In genomic region chr14:45085004-45085403, GRCh38 we compare ENCODE assay signal across 8 cellular contexts. TPM values are rescaled to one million over a fixed set of nuclear protein-coding genes. Genes with fewer than 3 reads are reported as not detected.
DNase-seq lines count a peak whose midpoint lies in the region; ATAC-seq lines count a peak whose summit lies in the region.

No MANE protein-coding gene starts in this region.

- DNase-seq in NCI-H524 treated with DMSO at 0.1 percent for 48 hours (lab: John Stamatoyannopoulos, UW) (peak; percentile 28), dermis blood vessel endothelial cell (peak; percentile 28), naive B cell (no peak), NCI-H82 (lab: John Stamatoyannopoulos, UW) (no peak), NCI-H1417 (lab: John Stamatoyannopoulos, UW) (no peak)

- H3K4me3 ChIP-seq in GM08714 (ENCODE audit: low read length): peak overlapping the region; percentile 95

- H3K4me3 Mint-ChIP-seq in naive B cell: peak overlapping the region; percentile 92 to 98 (median 96)

- ATAC-seq in naive B cell (ENCODE audit: low read depth in 2 of 2) (no peak), GM18867 (IDR thresholded peaks at IDR 0.05; ENCODE audit: unreplicated experiment) (no peak), GM21825 (IDR thresholded peaks at IDR 0.05; ENCODE audit: unreplicated experiment) (no peak)

- H3K9me3 Mint-ChIP-seq in naive B cell: no peaks in the 10 kb centered on the region

- H3K4me1 Mint-ChIP-seq in naive B cell: peaks cover 39 to 61% (median 53%) of the 10 kb centered on the region in 3 donors

- no peaks in the 10 kb centered on the region for H3K36me3 Mint-ChIP-seq in naive B cell

- no peaks in the 10 kb centered on the region for H3K27me3 Mint-ChIP-seq in naive B cell

- peak overlapping the region; percentile 12 to 97 (median 96) for H3K27ac Mint-ChIP-seq in naive B cell

RNA-seq across cellular contexts. Expression of gene PRPF39, which starts 1.1 kb away (rescaled TPM):
- 28.9 and 44.4 TPM in 2 replicates for total RNA-seq in dermis blood vessel endothelial cell
- polyA plus RNA-seq in naive B cell (ENCODE audit: low read depth in 6 of 6): 10 to 100 TPM in 4 of 6 donors, 1 to 10 TPM in 2; 9.2 to 19.6 (median 13.1) TPM

RNA-seq across cellular contexts. Expression of gene FKBP3, which starts 49.3 kb away (rescaled TPM):
- total RNA-seq in dermis blood vessel endothelial cell: 32.3 and 36.2 TPM in 2 replicates
- polyA plus RNA-seq in naive B cell (ENCODE audit: low read depth in 6 of 6): 10 to 100 TPM; 48.4 to 99.8 (median 68.0) TPM

RNA-seq across cellular contexts. Expression of gene FANCM, which starts 50.7 kb away (rescaled TPM):
- 9.0 and 12.5 TPM in 2 replicates for total RNA-seq in dermis blood vessel endothelial cell
- 1 to 10 TPM; 4.3 to 10.0 (median 8.3) TPM for polyA plus RNA-seq in naive B cell (ENCODE audit: low read depth in 6 of 6)

Comparison
In these comparisons a context has a peak if more than half of its experiments do, and no peak if none do; other contexts are left out.
1. DNase-seq: peak in NCI-H524 treated with DMSO at 0.1 percent for 48 hours (single experiment) and dermis blood vessel endothelial cell (single experiment); none in naive B cell (single experiment), NCI-H82 (single experiment) and NCI-H1417 (0 of 3).